3 cellular contexts compared by ENCODE assay signal in the genomic region with DNA sequence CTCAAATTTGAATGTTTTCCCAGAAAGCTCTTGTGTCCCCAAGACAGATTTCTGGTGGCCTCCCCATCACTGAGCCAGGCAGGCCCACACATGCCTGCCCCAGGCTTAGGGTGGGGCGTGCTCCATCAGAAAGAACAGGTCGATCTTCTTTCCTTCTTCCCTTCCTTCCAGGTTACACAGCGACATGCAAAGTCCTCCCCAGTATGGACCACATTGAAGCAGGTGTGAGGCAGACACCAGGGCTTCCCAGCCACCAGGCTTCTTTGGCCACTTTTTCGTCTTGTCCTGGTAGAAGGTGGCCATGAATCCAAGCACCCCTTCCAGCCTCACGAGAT.
TF ChIP-seq lines count a peak whose summit lies in the region.

No MANE protein-coding gene starts in this region.

TF ChIP-seq in A549, 52 proteins besides CTCF, POLR2A, EP300 and RAD21:
- TF ChIP-seq, protein P1, sequence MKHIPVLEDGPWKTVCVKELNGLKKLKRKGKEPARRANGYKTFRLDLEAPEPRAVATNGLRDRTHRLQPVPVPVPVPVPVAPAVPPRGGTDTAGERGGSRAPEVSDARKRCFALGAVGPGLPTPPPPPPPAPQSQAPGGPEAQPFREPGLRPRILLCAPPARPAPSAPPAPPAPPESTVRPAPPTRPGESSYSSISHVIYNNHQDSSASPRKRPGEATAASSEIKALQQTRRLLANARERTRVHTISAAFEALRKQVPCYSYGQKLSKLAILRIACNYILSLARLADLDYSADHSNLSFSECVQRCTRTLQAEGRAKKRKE (CRISPR knock-in tag; IDR thresholded peaks at IDR 0.05; ENCODE audit: low read depth), result no peak
- TF ChIP-seq NPAS2 (CRISPR knock-in tag; IDR thresholded peaks at IDR 0.05; ENCODE audit: borderline replicate concordance) (no peak), FOXS1 (CRISPR knock-in tag; IDR thresholded peaks at IDR 0.05) (no peak), MAZ (IDR thresholded peaks at IDR 0.05; ENCODE audit: borderline replicate concordance, low read depth, low read length) (no peak), RARB (CRISPR knock-in tag; IDR thresholded peaks at IDR 0.05) (no peak), HOXA7 (CRISPR knock-in tag; IDR thresholded peaks at IDR 0.05) (no peak)
- TF ChIP-seq, protein P2, sequence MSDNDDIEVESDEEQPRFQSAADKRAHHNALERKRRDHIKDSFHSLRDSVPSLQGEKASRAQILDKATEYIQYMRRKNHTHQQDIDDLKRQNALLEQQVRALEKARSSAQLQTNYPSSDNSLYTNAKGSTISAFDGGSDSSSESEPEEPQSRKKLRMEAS (IDR thresholded peaks at IDR 0.05), result 0 out of 2 replicates have a peak, but pooled peaks have one; percentile 6

TF ChIP-seq in IMR-90, 13 proteins besides CTCF, POLR2A, EP300 and RAD21:
- TF ChIP-seq SMC3 (IDR thresholded peaks at IDR 0.05; ENCODE audit: low read depth, low read length) (no peak), CHD1 (IDR thresholded peaks at IDR 0.05; ENCODE audit: low read depth, low read length) (no peak), MAZ (IDR thresholded peaks at IDR 0.05; ENCODE audit: borderline replicate concordance, low read depth, low read length) (no peak), BHLHE40 (IDR thresholded peaks at IDR 0.05; ENCODE audit: low read depth, low read length) (no peak), RCOR1 (IDR thresholded peaks at IDR 0.05; ENCODE audit: insufficient replicate concordance, low read length) (no peak), MXI1 (IDR thresholded peaks at IDR 0.05; ENCODE audit: borderline replicate concordance, low read depth, low read length) (no peak)
- TF ChIP-seq, protein P3, sequence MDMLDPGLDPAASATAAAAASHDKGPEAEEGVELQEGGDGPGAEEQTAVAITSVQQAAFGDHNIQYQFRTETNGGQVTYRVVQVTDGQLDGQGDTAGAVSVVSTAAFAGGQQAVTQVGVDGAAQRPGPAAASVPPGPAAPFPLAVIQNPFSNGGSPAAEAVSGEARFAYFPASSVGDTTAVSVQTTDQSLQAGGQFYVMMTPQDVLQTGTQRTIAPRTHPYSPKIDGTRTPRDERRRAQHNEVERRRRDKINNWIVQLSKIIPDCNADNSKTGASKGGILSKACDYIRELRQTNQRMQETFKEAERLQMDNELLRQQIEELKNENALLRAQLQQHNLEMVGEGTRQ (IDR thresholded peaks at IDR 0.05; ENCODE audit: low read depth, low read length), result no peak
- TF ChIP-seq, protein P4, sequence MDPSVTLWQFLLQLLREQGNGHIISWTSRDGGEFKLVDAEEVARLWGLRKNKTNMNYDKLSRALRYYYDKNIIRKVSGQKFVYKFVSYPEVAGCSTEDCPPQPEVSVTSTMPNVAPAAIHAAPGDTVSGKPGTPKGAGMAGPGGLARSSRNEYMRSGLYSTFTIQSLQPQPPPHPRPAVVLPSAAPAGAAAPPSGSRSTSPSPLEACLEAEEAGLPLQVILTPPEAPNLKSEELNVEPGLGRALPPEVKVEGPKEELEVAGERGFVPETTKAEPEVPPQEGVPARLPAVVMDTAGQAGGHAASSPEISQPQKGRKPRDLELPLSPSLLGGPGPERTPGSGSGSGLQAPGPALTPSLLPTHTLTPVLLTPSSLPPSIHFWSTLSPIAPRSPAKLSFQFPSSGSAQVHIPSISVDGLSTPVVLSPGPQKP (IDR thresholded peaks at IDR 0.05; ENCODE audit: borderline replicate concordance, low read depth, low read length), result no peak
TF ChIP-seq in IMR-90: peak in this region for 0.

TF ChIP-seq in H1, 55 proteins besides CTCF, POLR2A, EP300 and RAD21:
- TF ChIP-seq JUN (IDR thresholded peaks at IDR 0.05; ENCODE audit: low read depth, low read length) (no peak), GTF2F1 (IDR thresholded peaks at IDR 0.05; ENCODE audit: borderline replicate concordance, low read depth, low read length) (no peak), CTBP2 (IDR thresholded peaks at IDR 0.05; ENCODE audit: borderline replicate concordance, insufficient read depth, insufficient read length, low read length) (no peak), ZNF274 (IDR thresholded peaks at IDR 0.05; ENCODE audit: borderline replicate concordance, extremely low read depth, low read length) (no peak), CREB1 (IDR thresholded peaks at IDR 0.05) (no peak), CEBPB (IDR thresholded peaks at IDR 0.05; ENCODE audit: low read depth, low read length) (no peak), SUZ12 (IDR thresholded peaks at IDR 0.05; ENCODE audit: low read length) (no peak)
- TF ChIP-seq, protein P2 (IDR thresholded peaks at IDR 0.05), result no peak
- TF ChIP-seq, protein P5, sequence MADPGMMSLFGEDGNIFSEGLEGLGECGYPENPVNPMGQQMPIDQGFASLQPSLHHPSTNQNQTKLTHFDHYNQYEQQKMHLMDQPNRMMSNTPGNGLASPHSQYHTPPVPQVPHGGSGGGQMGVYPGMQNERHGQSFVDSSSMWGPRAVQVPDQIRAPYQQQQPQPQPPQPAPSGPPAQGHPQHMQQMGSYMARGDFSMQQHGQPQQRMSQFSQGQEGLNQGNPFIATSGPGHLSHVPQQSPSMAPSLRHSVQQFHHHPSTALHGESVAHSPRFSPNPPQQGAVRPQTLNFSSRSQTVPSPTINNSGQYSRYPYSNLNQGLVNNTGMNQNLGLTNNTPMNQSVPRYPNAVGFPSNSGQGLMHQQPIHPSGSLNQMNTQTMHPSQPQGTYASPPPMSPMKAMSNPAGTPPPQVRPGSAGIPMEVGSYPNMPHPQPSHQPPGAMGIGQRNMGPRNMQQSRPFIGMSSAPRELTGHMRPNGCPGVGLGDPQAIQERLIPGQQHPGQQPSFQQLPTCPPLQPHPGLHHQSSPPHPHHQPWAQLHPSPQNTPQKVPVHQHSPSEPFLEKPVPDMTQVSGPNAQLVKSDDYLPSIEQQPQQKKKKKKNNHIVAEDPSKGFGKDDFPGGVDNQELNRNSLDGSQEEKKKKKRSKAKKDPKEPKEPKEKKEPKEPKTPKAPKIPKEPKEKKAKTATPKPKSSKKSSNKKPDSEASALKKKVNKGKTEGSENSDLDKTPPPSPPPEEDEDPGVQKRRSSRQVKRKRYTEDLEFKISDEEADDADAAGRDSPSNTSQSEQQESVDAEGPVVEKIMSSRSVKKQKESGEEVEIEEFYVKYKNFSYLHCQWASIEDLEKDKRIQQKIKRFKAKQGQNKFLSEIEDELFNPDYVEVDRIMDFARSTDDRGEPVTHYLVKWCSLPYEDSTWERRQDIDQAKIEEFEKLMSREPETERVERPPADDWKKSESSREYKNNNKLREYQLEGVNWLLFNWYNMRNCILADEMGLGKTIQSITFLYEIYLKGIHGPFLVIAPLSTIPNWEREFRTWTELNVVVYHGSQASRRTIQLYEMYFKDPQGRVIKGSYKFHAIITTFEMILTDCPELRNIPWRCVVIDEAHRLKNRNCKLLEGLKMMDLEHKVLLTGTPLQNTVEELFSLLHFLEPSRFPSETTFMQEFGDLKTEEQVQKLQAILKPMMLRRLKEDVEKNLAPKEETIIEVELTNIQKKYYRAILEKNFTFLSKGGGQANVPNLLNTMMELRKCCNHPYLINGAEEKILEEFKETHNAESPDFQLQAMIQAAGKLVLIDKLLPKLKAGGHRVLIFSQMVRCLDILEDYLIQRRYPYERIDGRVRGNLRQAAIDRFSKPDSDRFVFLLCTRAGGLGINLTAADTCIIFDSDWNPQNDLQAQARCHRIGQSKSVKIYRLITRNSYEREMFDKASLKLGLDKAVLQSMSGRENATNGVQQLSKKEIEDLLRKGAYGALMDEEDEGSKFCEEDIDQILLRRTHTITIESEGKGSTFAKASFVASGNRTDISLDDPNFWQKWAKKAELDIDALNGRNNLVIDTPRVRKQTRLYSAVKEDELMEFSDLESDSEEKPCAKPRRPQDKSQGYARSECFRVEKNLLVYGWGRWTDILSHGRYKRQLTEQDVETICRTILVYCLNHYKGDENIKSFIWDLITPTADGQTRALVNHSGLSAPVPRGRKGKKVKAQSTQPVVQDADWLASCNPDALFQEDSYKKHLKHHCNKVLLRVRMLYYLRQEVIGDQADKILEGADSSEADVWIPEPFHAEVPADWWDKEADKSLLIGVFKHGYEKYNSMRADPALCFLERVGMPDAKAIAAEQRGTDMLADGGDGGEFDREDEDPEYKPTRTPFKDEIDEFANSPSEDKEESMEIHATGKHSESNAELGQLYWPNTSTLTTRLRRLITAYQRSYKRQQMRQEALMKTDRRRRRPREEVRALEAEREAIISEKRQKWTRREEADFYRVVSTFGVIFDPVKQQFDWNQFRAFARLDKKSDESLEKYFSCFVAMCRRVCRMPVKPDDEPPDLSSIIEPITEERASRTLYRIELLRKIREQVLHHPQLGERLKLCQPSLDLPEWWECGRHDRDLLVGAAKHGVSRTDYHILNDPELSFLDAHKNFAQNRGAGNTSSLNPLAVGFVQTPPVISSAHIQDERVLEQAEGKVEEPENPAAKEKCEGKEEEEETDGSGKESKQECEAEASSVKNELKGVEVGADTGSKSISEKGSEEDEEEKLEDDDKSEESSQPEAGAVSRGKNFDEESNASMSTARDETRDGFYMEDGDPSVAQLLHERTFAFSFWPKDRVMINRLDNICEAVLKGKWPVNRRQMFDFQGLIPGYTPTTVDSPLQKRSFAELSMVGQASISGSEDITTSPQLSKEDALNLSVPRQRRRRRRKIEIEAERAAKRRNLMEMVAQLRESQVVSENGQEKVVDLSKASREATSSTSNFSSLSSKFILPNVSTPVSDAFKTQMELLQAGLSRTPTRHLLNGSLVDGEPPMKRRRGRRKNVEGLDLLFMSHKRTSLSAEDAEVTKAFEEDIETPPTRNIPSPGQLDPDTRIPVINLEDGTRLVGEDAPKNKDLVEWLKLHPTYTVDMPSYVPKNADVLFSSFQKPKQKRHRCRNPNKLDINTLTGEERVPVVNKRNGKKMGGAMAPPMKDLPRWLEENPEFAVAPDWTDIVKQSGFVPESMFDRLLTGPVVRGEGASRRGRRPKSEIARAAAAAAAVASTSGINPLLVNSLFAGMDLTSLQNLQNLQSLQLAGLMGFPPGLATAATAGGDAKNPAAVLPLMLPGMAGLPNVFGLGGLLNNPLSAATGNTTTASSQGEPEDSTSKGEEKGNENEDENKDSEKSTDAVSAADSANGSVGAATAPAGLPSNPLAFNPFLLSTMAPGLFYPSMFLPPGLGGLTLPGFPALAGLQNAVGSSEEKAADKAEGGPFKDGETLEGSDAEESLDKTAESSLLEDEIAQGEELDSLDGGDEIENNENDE (IDR thresholded peaks at IDR 0.05; ENCODE audit: insufficient replicate concordance, low read length), result no peak
